Comparison of ENCODE assay signal across 7 cellular contexts in the genomic region with DNA sequence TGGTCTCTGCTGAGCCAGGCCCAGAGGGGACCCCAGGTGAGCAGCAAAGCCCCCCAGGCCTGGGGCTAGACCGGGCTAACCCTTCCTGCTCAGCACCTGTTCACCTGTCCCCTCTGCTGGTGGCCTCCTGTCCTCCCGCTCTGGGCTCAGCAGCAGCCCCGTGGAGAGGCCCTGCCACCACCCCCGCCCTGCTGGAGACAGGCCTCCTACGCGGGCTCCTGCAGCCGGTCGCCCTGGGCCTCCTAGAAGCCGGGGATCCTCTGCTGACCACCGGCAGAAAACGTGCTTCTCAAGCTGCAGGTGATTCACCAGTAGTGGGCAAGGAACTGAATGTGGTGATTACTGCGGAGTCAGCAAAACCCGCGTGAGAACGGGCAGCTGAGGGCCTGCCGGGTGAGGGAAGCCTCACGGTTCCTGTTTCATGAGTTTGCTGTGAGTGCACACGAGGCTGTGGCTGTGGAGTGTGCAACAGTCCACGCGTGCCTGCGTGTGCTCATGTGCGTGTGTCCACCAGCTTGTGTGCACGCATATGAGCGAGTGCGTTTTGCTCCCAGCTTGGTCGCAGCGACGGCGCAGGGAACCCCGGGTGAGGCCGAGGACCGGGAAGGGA. TPM values are rescaled to one million over a fixed set of nuclear protein-coding genes. Genes with fewer than 3 reads are reported as not detected.
DNase-seq lines count a peak whose midpoint lies in the region; ATAC-seq, FAIRE-seq and TF ChIP-seq lines count a peak whose summit lies in the region.

No MANE protein-coding gene starts in this region.

- H3K4me3 ChIP-seq in HCT116 (replicated peaks in 1 of 2; ENCODE audit: low read depth in 1 of 2, low read length in 2 of 2), result peak overlapping the region; percentile 65 to 72
- peak overlapping the region; percentile 77 for H3K4me3 ChIP-seq in coronary artery
- H3K4me3 ChIP-seq in transverse colon, result peak overlapping the region; percentile 36 to 70 (median 41)

- H3K36me3 ChIP-seq in HCT116 (ENCODE audit: control insufficient read depth in 1 of 2, insufficient read depth in 2 of 2, low read length in 2 of 2), result no peaks in the 10 kb centered on the region
- no peaks in the 10 kb centered on the region for H3K36me3 ChIP-seq in transverse colon

- H3K4me1 ChIP-seq in HCT116 (ENCODE audit: control insufficient read depth in 1 of 2, insufficient read depth in 2 of 2, low read length in 2 of 2) (peaks cover 65 to 98% of the 10 kb centered on the region in 2 experiments), transverse colon (peaks cover 40 to 84% (median 71%) of the 10 kb centered on the region in 4 donors)

- in situ Hi-C loops in transverse colon (cut with MboI; ENCODE audit: low pct_ligation_motif_present in 1 of 4, low pct_unique_long_range_greater_than_20kb in 1 of 4, low sequenced_read_pairs in 3 of 4), result no loop called here

- peak; percentile 48 for ATAC-seq in HCT116
- ATAC-seq in HG02852 (IDR thresholded peaks at IDR 0.05; ENCODE audit: unreplicated experiment), result no peak
- ATAC-seq in HG02884 (IDR thresholded peaks at IDR 0.05; ENCODE audit: unreplicated experiment), result no peak

- no peak for TF ChIP-seq POLR2A in HCT116 (IDR thresholded peaks at IDR 0.05; ENCODE audit: borderline replicate concordance, extremely low read depth, insufficient read depth, insufficient read length)
- TF ChIP-seq POLR2A in transverse colon (IDR thresholded peaks at IDR 0.05), result no peak

- TF ChIP-seq CTCF in HCT116 (IDR thresholded peaks at IDR 0.05 in 2 of 3, conservative IDR thresholded peaks at IDR 0.05 in 1 of 3; ENCODE audit: borderline replicate concordance in 1 of 3, insufficient read depth in 1 of 3, low read depth in 2 of 3, low read length in 2 of 3) (peak in 2 of 3 experiments; percentile 13 to 21; a peak in 1 of 6 replicates), coronary artery (IDR thresholded peaks at IDR 0.05) (no peak), transverse colon (IDR thresholded peaks at IDR 0.05) (peak in 1 of 5 experiments; percentile 21)

- H4K20me1 ChIP-seq in HCT116 (ENCODE audit: insufficient read depth), result no peaks in the 10 kb centered on the region

- FAIRE-seq in RCC 7860 (lab: Jason Lieb, UNC), result no peak

- H3K9ac ChIP-seq in HCT116 (ENCODE audit: low read length), result peak overlapping the region; percentile 85

- H3K9me2 ChIP-seq in HCT116 (ENCODE audit: insufficient read depth), result no peaks in the 10 kb centered on the region

- TF ChIP-seq RAD21 in HCT116 (IDR thresholded peaks at IDR 0.05; ENCODE audit: low read depth), result no peak

- H3K79me2 ChIP-seq in HCT116 (ENCODE audit: insufficient read depth, low read length), result peaks cover 3% of the 10 kb centered on the region; the same call in 1 of the 2 replicates

- WGBS in transverse colon (ENCODE audit: low coverage in 1 of 2), 2 donors, result 14% methylated on average over 31 of the region's 32 CpGs; no CpG with 5 or more reads in 1 of the 2 donors

- intact Hi-C loops in HCT116 (cut with micrococcal nuclease), result no loop called here
- intact Hi-C loops in transverse colon (cut with DNase I; ENCODE audit: low total_unique reads), result no loop called here

- H3K27ac ChIP-seq in HCT116 (ENCODE audit: low read depth, low read length) (peak overlapping the region; percentile 89), coronary artery (peak overlapping the region in 1 of 2 donors; percentile 63), transverse colon (peak overlapping the region; percentile 72 to 79 (median 78))

- CTCF ChIA-PET in HCT116 (lab: Charles Lee), result interaction anchor here (0.9 to 1.6 kb wide), 4 partner anchors 9 to 90 kb away, joined by 3 to 5 read pairs (median 3); no protein-coding TSS in a partner anchor

- DNase-seq in HCT116 (ENCODE audit: low read depth, low spot score) (peak; percentile 38), RCC 7860 (ENCODE audit: low spot score) (peak; percentile 61), coronary artery (ENCODE audit: low spot score) (no peak), lung microvascular endothelial cell (ENCODE audit: low read depth in 2 of 2) (peak; percentile 11 to 29), transverse colon (peak; percentile 67)

- TF ChIP-seq EP300 in transverse colon (IDR thresholded peaks at IDR 0.05; ENCODE audit: low read depth), result no peak

- POLR2A ChIA-PET in HCT116 (lab: Charles Lee), result interaction anchor here (0.5 to 1.7 kb wide), 5 partner anchors 35 to 96 kb away, joined by 3 to 4 read pairs (median 4); no protein-coding TSS in a partner anchor

- H3K4me2 ChIP-seq in HCT116 (ENCODE audit: low read length), result peak overlapping the region; percentile 97

- RAD21 ChIA-PET in HCT116 (lab: Charles Lee; ENCODE audit: low non-redundant PET in 1 of 2, low total read pairs in 2 of 2, uncharacterized antibody in 2 of 2, unreplicated experiment in 2 of 2), result no interaction called here

- H3K27me3 ChIP-seq in HCT116 (ENCODE audit: insufficient read depth, low read length) (no peaks in the 10 kb centered on the region), transverse colon (no peaks in the 10 kb centered on the region)

- H2AFZ ChIP-seq in HCT116 (ENCODE audit: low read depth, low read length, poor library complexity, severe bottlenecking), result no peak overlapping the region

- H3K9me3 ChIP-seq in HCT116 (ENCODE audit: control insufficient read depth in 1 of 2, insufficient read depth in 1 of 2, low read depth in 1 of 2, low read length in 2 of 2) (no peaks in the 10 kb centered on the region), transverse colon (no peaks in the 10 kb centered on the region)

- BruUV-seq in HCT116 (replicated peaks; lab: Mats Ljungman, UMichigan), result no TSS peak

TF ChIP-seq in HCT116, 20 proteins besides CTCF, POLR2A, EP300 and RAD21:
- TF ChIP-seq SP1 (IDR thresholded peaks at IDR 0.05; ENCODE audit: low read depth), result no peak
- TF ChIP-seq FOSL1 (IDR thresholded peaks at IDR 0.05; ENCODE audit: low read depth), result no peak
- peak; percentile 80; the same call in 1 of the 2 replicates for TF ChIP-seq ZFX (IDR thresholded peaks at IDR 0.05)
- no peak for TF ChIP-seq YY1 (IDR thresholded peaks at IDR 0.05; ENCODE audit: extremely low read depth, insufficient replicate concordance, low read depth, low read length)
- TF ChIP-seq ELF1 (IDR thresholded peaks at IDR 0.05; ENCODE audit: borderline replicate concordance, low read depth), result no peak
- TF ChIP-seq CBX3 (IDR thresholded peaks at IDR 0.05; ENCODE audit: low read depth), result no peak
- TF ChIP-seq JUND (IDR thresholded peaks at IDR 0.05), result no peak
- TF ChIP-seq SRF (IDR thresholded peaks at IDR 0.05; ENCODE audit: low read depth), result no peak

RNA-seq across cellular contexts. Expression of gene SECTM1, which starts 0.8 kb away (rescaled TPM):
- total RNA-seq in HCT116 (2021; ENCODE audit: unreplicated experiment) (6.8 TPM), lung microvascular endothelial cell (1.3 and 1.8 TPM in 2 replicates), transverse colon (100 to 1,000 TPM in 2 of 4 donors, 10 to 100 TPM in 1, 1 to 10 TPM in 1; 5.8 to 127 (median 107) TPM)
- polyA plus RNA-seq in HCT116 (2012), result 6.8 and 8.8 TPM in 2 replicates

RNA-seq across cellular contexts. Expression of gene CD7, which starts 15.4 kb away (rescaled TPM):
- total RNA-seq in HCT116 (2021; ENCODE audit: unreplicated experiment) (0.61 TPM), lung microvascular endothelial cell (under 0.01 TPM in 1 of 2 replicates, not detected in the other), transverse colon (1 to 10 TPM; 6.1 to 9.7 (median 7.4) TPM)
- polyA plus RNA-seq in HCT116 (2012), result 0.08 and 0.39 TPM in 2 replicates

RNA-seq across cellular contexts. Expression of gene TEX19, which starts 26.3 kb away (rescaled TPM):
- total RNA-seq in HCT116 (2021; ENCODE audit: unreplicated experiment), result 2.1 TPM
- 2.2 and 2.8 TPM in 2 replicates for polyA plus RNA-seq in HCT116 (2012)
- total RNA-seq in lung microvascular endothelial cell, result not detected in 2 replicates
- total RNA-seq in transverse colon, result not detected

RNA-seq across cellular contexts. Expression of gene UTS2R, which starts 38.8 kb away (rescaled TPM):
- not detected for total RNA-seq in HCT116 (2021; ENCODE audit: unreplicated experiment)
- 0.07 TPM in 1 of 2 replicates, not detected in the other for polyA plus RNA-seq in HCT116 (2012)
- total RNA-seq in lung microvascular endothelial cell, result not detected in 2 replicates
- total RNA-seq in transverse colon, result under 1 TPM in 1 of 4 donors, not detected in 3; 0.48 TPM

RNA-seq across cellular contexts. Expression of gene CSNK1D, which starts 59.3 kb away (rescaled TPM):
- total RNA-seq in HCT116 (2021; ENCODE audit: unreplicated experiment), result 176 TPM
- polyA plus RNA-seq in HCT116 (2012), result 184 and 197 TPM in 2 replicates
- 38.8 and 41.3 TPM in 2 replicates for total RNA-seq in lung microvascular endothelial cell
- total RNA-seq in transverse colon, result 100 to 1,000 TPM in 2 of 4 donors, 10 to 100 TPM in 2; 86.0 to 230 (median 148) TPM
